In the genomic region with DNA sequence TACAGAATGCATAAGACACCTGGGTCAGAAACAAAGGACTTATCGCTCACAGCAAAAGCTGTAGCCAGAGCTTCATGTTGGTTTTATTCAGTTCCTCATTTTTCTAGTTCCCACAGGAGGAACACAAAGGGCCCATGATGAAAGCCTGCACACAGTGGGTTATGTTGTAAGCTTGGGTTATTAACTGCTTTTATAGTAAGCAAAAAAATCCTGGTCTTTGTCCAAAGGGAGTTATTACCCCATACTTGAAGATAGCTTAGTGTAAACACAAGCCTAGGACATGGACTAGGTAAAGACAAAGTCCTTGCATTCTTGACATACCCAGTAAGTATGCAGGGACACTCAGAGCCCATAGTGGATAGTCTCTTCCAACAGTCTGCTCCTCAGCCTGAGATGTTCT, we compare ENCODE assay signal across 1 cellular context.
TF ChIP-seq lines count a peak whose summit lies in the region.

No MANE protein-coding gene starts in this region.

TF ChIP-seq in K562, 482 proteins besides CTCF, POLR2A, EP300 and RAD21 (continued from another document):
- no peak for TF ChIP-seq TARDBP (IDR thresholded peaks at IDR 0.05)
- TF ChIP-seq SOX6 (IDR thresholded peaks at IDR 0.05) = peak; percentile 10; the same call in 1 of the 2 replicates
- no peak for TF ChIP-seq RHOXF2B (CRISPR knock-in tag; conservative IDR thresholded peaks at IDR 0.05)
- no peak for TF ChIP-seq DIDO1 (tag; IDR thresholded peaks at IDR 0.05; ENCODE audit: low read depth)
- TF ChIP-seq HMGN3 (IDR thresholded peaks at IDR 0.05; ENCODE audit: borderline replicate concordance, extremely low read depth, insufficient read length, low read depth, low read length) = no peak
- peak; percentile 92 for TF ChIP-seq SPI1 (IDR thresholded peaks at IDR 0.05; ENCODE audit: borderline replicate concordance, low read depth, low read length)
- TF ChIP-seq SIX5 (IDR thresholded peaks at IDR 0.05; ENCODE audit: borderline replicate concordance in 1 of 2, insufficient read depth in 1 of 2, low read depth in 1 of 2, low read length in 2 of 2) = no peak
- no peak for TF ChIP-seq ETS2 (tag; IDR thresholded peaks at IDR 0.05; ENCODE audit: borderline replicate concordance, poor library complexity, severe bottlenecking)
- TF ChIP-seq, protein P1, sequence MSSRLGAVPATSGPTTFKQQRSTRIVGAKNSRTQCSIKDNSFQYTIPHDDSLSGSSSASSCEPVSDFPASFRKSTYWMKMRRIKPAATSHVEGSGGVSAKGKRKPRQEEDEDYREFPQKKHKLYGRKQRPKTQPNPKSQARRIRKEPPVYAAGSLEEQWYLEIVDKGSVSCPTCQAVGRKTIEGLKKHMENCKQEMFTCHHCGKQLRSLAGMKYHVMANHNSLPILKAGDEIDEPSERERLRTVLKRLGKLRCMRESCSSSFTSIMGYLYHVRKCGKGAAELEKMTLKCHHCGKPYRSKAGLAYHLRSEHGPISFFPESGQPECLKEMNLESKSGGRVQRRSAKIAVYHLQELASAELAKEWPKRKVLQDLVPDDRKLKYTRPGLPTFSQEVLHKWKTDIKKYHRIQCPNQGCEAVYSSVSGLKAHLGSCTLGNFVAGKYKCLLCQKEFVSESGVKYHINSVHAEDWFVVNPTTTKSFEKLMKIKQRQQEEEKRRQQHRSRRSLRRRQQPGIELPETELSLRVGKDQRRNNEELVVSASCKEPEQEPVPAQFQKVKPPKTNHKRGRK (tag; IDR thresholded peaks at IDR 0.05) = no peak
TF ChIP-seq in K562: peak in this region for 2.
